Comparison of ENCODE assay signal across 10 cellular contexts in the genomic region with DNA sequence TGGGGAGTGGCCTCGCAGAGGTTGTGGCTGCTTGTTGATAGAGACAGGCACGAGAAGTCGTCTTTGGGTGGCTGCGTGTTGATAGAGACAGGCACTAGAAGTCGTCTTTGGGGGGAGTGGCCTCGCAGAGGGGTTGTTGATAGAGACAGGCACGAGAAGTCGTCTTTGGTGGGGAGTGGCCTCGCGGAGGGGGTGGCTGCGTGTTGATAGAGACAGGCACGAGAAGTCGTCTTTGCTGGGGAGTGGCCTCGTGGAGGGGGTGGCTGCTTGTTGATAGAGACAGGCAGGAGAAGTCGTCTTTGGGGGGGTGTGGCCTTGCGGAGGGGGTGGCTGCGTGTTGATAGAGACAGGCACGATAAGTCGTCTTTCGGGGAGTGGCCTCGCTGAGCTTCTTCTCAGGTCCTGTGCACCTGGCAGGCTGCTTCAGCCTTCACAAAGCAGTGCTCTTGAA.
DNase-seq lines count a peak whose midpoint lies in the region; ATAC-seq and TF ChIP-seq lines count a peak whose summit lies in the region.
"Had no signal": no experiment of that assay in that cellular context is flagged by ENCODE, and none has a peak within 500 bp of the region (broad histone marks: within the 10 kb centered on the region; RNA-seq: fewer than 3 reads in every experiment).

No MANE protein-coding gene starts in this region.

- H3K9me3 ChIP-seq in tibial artery, result no peaks in the 10 kb centered on the region
- H3K9me3 ChIP-seq: right lobe of liver had no signal

- H3K4me3 Mint-ChIP-seq in activated naive CD4-positive, alpha-beta T cell treated with anti-CD3 and anti-CD28 coated beads, Interleukin-2, amount 50 U/mL, for 24 hours, result peak overlapping the region; percentile 69
- peak overlapping the region in 3 of 5 experiments; percentile 62 to 83 (median 76) for H3K4me3 Mint-ChIP-seq in brain

- H3K27ac ChIP-seq in tibial artery, result no peak overlapping the region
- H3K27ac ChIP-seq: right lobe of liver had no signal

- peaks cover 40% of the 10 kb centered on the region for H3K4me1 Mint-ChIP-seq in activated naive CD4-positive, alpha-beta T cell treated with anti-CD3 and anti-CD28 coated beads, Interleukin-2, amount 50 U/mL, for 24 hours
- peaks cover 56% of the 10 kb centered on the region for H3K4me1 Mint-ChIP-seq in brain

- intact Hi-C loops in tibial artery (cut with DNase I; ENCODE audit: low total_unique reads), result no loop called here

- no peaks in the 10 kb centered on the region for H3K27me3 ChIP-seq in tibial artery
- H3K27me3 ChIP-seq: right lobe of liver had no signal

- no peak overlapping the region for H3K27ac Mint-ChIP-seq in activated naive CD4-positive, alpha-beta T cell treated with anti-CD3 and anti-CD28 coated beads, Interleukin-2, amount 50 U/mL, for 24 hours
- peak overlapping the region in 2 of 5 experiments; percentile 17 to 84 for H3K27ac Mint-ChIP-seq in brain

- peak overlapping the region; percentile 24 to 31 for H3K4me3 ChIP-seq in tibial artery
- H3K4me3 ChIP-seq: right lobe of liver had no signal

- H3K9me3 Mint-ChIP-seq in activated naive CD4-positive, alpha-beta T cell treated with anti-CD3 and anti-CD28 coated beads, Interleukin-2, amount 50 U/mL, for 24 hours, result no peaks in the 10 kb centered on the region
- peaks cover 0 to 14% (median 5%) of the 10 kb centered on the region in 5 experiments for H3K9me3 Mint-ChIP-seq in brain

- TF ChIP-seq CTCF in brain (conservative IDR thresholded peaks at IDR 0.05) (no peak), tibial artery (IDR thresholded peaks at IDR 0.05) (no peak), GM20000 (IDR thresholded peaks at IDR 0.05; ENCODE audit: extremely low read depth, missing control alignments) (no peak)

- no peak for DNase-seq in activated naive CD4-positive, alpha-beta T cell (lab: John Stamatoyannopoulos, UW)
- DNase-seq in lung microvascular endothelial cell (ENCODE audit: low read depth in 2 of 2) (peak; percentile 4 to 12), tibial artery (peak in 1 of 2 donors; percentile 48), GM20000 (ENCODE audit: low spot score) (no peak), COLO668 (lab: John Stamatoyannopoulos, UW; ENCODE audit: unreplicated experiment) (no peak)
- DNase-seq: DMS53, right lobe of liver had no signal

- H3K27me3 Mint-ChIP-seq in activated naive CD4-positive, alpha-beta T cell treated with anti-CD3 and anti-CD28 coated beads, Interleukin-2, amount 50 U/mL, for 24 hours, result no peaks in the 10 kb centered on the region
- peaks cover 2% of the 10 kb centered on the region for H3K27me3 Mint-ChIP-seq in brain

- ATAC-seq in HG03442 (IDR thresholded peaks at IDR 0.05; ENCODE audit: unreplicated experiment), result no peak

- no peaks in the 10 kb centered on the region for H3K36me3 ChIP-seq in tibial artery
- H3K36me3 ChIP-seq: right lobe of liver had no signal

- peaks cover 0 to 12% (median 5%) of the 10 kb centered on the region in 4 donors for H3K4me1 ChIP-seq in tibial artery
- H3K4me1 ChIP-seq: right lobe of liver had no signal

- peaks cover 7% of the 10 kb centered on the region for H3K36me3 Mint-ChIP-seq in activated naive CD4-positive, alpha-beta T cell treated with anti-CD3 and anti-CD28 coated beads, Interleukin-2, amount 50 U/mL, for 24 hours
- H3K36me3 Mint-ChIP-seq in brain, result no peaks in the 10 kb centered on the region

Comparison
In these comparisons a context has a peak if more than half of its experiments do, and no peak if none do; other contexts are left out.
1. DNase-seq: peak in lung microvascular endothelial cell (2 of 2); none in activated naive CD4-positive, alpha-beta T cell (0 of 4), GM20000 (single experiment) and COLO668 (single experiment).